ENCODE assay signal across 1 cellular context in the genomic region with DNA sequence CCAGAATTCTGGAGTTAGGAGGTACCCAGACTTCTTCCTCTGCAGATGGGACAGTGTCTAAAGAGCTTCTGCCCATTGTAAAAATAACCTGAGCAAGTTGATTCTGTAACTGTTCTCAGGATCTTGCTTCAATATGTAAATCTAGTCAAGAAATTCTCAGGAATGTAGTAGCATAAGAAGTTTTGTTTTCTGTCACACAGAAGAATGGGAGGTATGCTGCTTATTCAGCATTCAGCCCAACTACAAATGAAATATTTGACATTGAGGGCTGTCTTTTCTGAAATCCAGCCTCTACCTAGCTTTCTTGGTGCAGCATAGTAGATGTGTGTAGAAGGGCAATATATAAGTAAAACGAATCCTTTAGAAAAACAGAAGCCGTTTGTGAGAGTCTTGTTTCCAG.
TF ChIP-seq lines count a peak whose summit lies in the region.

No MANE protein-coding gene starts in this region.

TF ChIP-seq in GM23338, 12 proteins besides CTCF, POLR2A, EP300 and RAD21 (continued from another document):
- TF ChIP-seq, protein P1, sequence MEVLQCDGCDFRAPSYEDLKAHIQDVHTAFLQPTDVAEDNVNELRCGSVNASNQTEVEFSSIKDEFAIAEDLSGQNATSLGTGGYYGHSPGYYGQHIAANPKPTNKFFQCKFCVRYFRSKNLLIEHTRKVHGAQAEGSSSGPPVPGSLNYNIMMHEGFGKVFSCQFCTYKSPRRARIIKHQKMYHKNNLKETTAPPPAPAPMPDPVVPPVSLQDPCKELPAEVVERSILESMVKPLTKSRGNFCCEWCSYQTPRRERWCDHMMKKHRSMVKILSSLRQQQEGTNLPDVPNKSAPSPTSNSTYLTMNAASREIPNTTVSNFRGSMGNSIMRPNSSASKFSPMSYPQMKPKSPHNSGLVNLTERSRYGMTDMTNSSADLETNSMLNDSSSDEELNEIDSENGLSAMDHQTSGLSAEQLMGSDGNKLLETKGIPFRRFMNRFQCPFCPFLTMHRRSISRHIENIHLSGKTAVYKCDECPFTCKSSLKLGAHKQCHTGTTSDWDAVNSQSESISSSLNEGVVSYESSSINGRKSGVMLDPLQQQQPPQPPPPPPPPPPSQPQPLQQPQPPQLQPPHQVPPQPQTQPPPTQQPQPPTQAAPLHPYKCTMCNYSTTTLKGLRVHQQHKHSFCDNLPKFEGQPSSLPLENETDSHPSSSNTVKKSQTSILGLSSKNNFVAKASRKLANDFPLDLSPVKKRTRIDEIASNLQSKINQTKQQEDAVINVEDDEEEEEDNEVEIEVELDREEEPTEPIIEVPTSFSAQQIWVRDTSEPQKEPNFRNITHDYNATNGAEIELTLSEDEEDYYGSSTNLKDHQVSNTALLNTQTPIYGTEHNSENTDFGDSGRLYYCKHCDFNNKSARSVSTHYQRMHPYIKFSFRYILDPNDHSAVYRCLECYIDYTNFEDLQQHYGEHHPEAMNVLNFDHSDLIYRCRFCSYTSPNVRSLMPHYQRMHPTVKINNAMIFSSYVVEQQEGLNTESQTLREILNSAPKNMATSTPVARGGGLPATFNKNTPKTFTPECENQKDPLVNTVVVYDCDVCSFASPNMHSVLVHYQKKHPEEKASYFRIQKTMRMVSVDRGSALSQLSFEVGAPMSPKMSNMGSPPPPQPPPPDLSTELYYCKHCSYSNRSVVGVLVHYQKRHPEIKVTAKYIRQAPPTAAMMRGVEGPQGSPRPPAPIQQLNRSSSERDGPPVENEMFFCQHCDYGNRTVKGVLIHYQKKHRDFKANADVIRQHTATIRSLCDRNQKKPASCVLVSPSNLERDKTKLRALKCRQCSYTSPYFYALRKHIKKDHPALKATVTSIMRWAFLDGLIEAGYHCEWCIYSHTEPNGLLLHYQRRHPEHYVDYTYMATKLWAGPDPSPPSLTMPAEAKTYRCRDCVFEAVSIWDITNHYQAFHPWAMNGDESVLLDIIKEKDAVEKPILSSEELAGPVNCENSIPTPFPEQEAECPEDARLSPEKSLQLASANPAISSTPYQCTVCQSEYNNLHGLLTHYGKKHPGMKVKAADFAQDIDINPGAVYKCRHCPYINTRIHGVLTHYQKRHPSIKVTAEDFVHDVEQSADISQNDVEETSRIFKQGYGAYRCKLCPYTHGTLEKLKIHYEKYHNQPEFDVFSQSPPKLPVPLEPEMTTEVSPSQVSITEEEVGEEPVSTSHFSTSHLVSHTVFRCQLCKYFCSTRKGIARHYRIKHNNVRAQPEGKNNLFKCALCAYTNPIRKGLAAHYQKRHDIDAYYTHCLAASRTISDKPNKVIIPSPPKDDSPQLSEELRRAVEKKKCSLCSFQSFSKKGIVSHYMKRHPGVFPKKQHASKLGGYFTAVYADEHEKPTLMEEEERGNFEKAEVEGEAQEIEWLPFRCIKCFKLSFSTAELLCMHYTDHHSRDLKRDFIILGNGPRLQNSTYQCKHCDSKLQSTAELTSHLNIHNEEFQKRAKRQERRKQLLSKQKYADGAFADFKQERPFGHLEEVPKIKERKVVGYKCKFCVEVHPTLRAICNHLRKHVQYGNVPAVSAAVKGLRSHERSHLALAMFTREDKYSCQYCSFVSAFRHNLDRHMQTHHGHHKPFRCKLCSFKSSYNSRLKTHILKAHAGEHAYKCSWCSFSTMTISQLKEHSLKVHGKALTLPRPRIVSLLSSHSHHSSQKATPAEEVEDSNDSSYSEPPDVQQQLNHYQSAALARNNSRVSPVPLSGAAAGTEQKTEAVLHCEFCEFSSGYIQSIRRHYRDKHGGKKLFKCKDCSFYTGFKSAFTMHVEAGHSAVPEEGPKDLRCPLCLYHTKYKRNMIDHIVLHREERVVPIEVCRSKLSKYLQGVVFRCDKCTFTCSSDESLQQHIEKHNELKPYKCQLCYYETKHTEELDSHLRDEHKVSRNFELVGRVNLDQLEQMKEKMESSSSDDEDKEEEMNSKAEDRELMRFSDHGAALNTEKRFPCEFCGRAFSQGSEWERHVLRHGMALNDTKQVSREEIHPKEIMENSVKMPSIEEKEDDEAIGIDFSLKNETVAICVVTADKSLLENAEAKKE (CRISPR knock-in tag; IDR thresholded peaks at IDR 0.05): no peak
- TF ChIP-seq, protein P2, sequence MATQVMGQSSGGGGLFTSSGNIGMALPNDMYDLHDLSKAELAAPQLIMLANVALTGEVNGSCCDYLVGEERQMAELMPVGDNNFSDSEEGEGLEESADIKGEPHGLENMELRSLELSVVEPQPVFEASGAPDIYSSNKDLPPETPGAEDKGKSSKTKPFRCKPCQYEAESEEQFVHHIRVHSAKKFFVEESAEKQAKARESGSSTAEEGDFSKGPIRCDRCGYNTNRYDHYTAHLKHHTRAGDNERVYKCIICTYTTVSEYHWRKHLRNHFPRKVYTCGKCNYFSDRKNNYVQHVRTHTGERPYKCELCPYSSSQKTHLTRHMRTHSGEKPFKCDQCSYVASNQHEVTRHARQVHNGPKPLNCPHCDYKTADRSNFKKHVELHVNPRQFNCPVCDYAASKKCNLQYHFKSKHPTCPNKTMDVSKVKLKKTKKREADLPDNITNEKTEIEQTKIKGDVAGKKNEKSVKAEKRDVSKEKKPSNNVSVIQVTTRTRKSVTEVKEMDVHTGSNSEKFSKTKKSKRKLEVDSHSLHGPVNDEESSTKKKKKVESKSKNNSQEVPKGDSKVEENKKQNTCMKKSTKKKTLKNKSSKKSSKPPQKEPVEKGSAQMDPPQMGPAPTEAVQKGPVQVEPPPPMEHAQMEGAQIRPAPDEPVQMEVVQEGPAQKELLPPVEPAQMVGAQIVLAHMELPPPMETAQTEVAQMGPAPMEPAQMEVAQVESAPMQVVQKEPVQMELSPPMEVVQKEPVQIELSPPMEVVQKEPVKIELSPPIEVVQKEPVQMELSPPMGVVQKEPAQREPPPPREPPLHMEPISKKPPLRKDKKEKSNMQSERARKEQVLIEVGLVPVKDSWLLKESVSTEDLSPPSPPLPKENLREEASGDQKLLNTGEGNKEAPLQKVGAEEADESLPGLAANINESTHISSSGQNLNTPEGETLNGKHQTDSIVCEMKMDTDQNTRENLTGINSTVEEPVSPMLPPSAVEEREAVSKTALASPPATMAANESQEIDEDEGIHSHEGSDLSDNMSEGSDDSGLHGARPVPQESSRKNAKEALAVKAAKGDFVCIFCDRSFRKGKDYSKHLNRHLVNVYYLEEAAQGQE (IDR thresholded peaks at IDR 0.05; ENCODE audit: unreplicated experiment): no peak
- TF ChIP-seq NANOG (IDR thresholded peaks at IDR 0.05; ENCODE audit: borderline replicate concordance): no peak
- no peak for TF ChIP-seq POLR2AphosphoS5 (IDR thresholded peaks at IDR 0.05; ENCODE audit: low read depth)
- no peak for TF ChIP-seq CREB1 (CRISPR knock-in tag; IDR thresholded peaks at IDR 0.05; ENCODE audit: low read depth)
- TF ChIP-seq ZNF331 (CRISPR knock-in tag; IDR thresholded peaks at IDR 0.05; ENCODE audit: low read depth): no peak
- no peak for TF ChIP-seq STAT1 (IDR thresholded peaks at IDR 0.05; ENCODE audit: unreplicated experiment)
